In genomic region chrX:16727637-16728036, GRCh38 we compare ENCODE assay signal across 20 cellular contexts. TPM values are rescaled to one million over a fixed set of nuclear protein-coding genes. Genes with fewer than 3 reads are reported as not detected.
DNase-seq lines count a peak whose midpoint lies in the region; TF ChIP-seq lines count a peak whose summit lies in the region.
"Had no signal": no experiment of that assay in that cellular context is flagged by ENCODE, and none has a peak within 500 bp of the region (broad histone marks: within the 10 kb centered on the region; RNA-seq: fewer than 3 reads in every experiment).

No MANE protein-coding gene starts in this region.

- H3K4me3 Mint-ChIP-seq in progenitor cell of endocrine pancreas (ENCODE audit: low read depth), result no peak overlapping the region
- H3K4me3 Mint-ChIP-seq: CD4-positive, alpha-beta memory T cell; GM23338; H9 had no signal

- H2AFZ ChIP-seq in hepatocyte, result no peak overlapping the region
- H2AFZ ChIP-seq: GM23338 had no signal

- DNase-seq in LNCaP clone FGC (ENCODE audit: low read depth), result peak; percentile 71
- DNase-seq in hepatocyte (ENCODE audit: low spot score), result no peak
- DNase-seq in progenitor cell of endocrine pancreas (ENCODE audit: low spot score, unreplicated experiment), result no peak
- DNase-seq in germinal center (ENCODE audit: low spot score), result no peak
- no peak for DNase-seq in retina
- no peak for DNase-seq in NOMO-1 treated with dmso at 0.1 percent for 144 hours (lab: John Stamatoyannopoulos, UW; ENCODE audit: unreplicated experiment)
- DNase-seq: 8988T; ACHN; AML-193; BE2C; Calu3; CD4-positive, alpha-beta memory T cell; COR-L47; DMS53; DMS79 treated with DMSO at 0.1 percent for 48 hours; GF-D8; H9 had no signal

- H3K27me3 Mint-ChIP-seq in progenitor cell of endocrine pancreas, result no peaks in the 10 kb centered on the region
- H3K27me3 Mint-ChIP-seq: CD4-positive, alpha-beta memory T cell had no signal

- H3K27me3 ChIP-seq in hepatocyte, result no peaks in the 10 kb centered on the region
- H3K27me3 ChIP-seq: BE2C had no signal

- H3K9me3 ChIP-seq in hepatocyte (ENCODE audit: low read depth), result peaks cover 3% of the 10 kb centered on the region
- H3K9me3 ChIP-seq: A549, BE2C had no signal

- no peak overlapping the region for H3K4me2 ChIP-seq in hepatocyte
- H3K4me2 ChIP-seq: BLaER1 treated with 17β-estradiol and CSF1 and Interleukin-3, amounts not matched to agents 10 nM and 100 nM; GM23338 had no signal

- peaks cover 21% of the 10 kb centered on the region for H3K36me3 Mint-ChIP-seq in progenitor cell of endocrine pancreas (ENCODE audit: insufficient read depth)

- peaks cover 29% of the 10 kb centered on the region for H3K4me1 Mint-ChIP-seq in progenitor cell of endocrine pancreas (ENCODE audit: low read depth)
- H3K4me1 Mint-ChIP-seq: GM23338 had no signal

- no peaks in the 10 kb centered on the region for H3K36me3 ChIP-seq in hepatocyte (replicated peaks; ENCODE audit: insufficient read depth, low read depth)
- H3K36me3 ChIP-seq: BE2C had no signal

- H3K4me3 ChIP-seq in LNCaP clone FGC (ENCODE audit: low read depth, low read length) (no peak overlapping the region), hepatocyte (no peak overlapping the region)
- H3K4me3 ChIP-seq: A549; BLaER1 treated with 17β-estradiol and CSF1 and Interleukin-3, amounts not matched to agents 10 nM and 100 nM; GM23338 had no signal

- H3K9me3 Mint-ChIP-seq in progenitor cell of endocrine pancreas (ENCODE audit: low read depth), result peaks cover 3% of the 10 kb centered on the region
- H3K9me3 Mint-ChIP-seq: CD4-positive, alpha-beta memory T cell had no signal

- peaks cover 23% of the 10 kb centered on the region for H3K4me1 ChIP-seq in hepatocyte (ENCODE audit: insufficient read depth)
- H3K4me1 ChIP-seq: BE2C had no signal

- TF ChIP-seq CTCF in LNCaP clone FGC (IDR thresholded peaks at IDR 0.05; ENCODE audit: control insufficient read depth, extremely low read depth, insufficient read depth) (no peak), hepatocyte (IDR thresholded peaks at IDR 0.05; ENCODE audit: poor library complexity) (no peak), progenitor cell of endocrine pancreas (IDR thresholded peaks at IDR 0.05; ENCODE audit: unreplicated experiment) (no peak)

- H4K20me1 ChIP-seq in hepatocyte (ENCODE audit: insufficient read depth, poor library complexity, severe bottlenecking), result peaks cover 23% of the 10 kb centered on the region

- no peaks in the 10 kb centered on the region for H3K9me2 ChIP-seq in hepatocyte (replicated peaks; ENCODE audit: insufficient read depth)

- peaks cover 91% of the 10 kb centered on the region for H3K79me2 ChIP-seq in hepatocyte

- peak overlapping the region; percentile 79 for H3K27ac Mint-ChIP-seq in progenitor cell of endocrine pancreas
- H3K27ac Mint-ChIP-seq: CD4-positive, alpha-beta memory T cell; GM23338; H9 had no signal

- H3K27ac ChIP-seq in hepatocyte, result peak overlapping the region; percentile 42
- H3K27ac ChIP-seq: A549; BLaER1 treated with 17β-estradiol and CSF1 and Interleukin-3, amounts not matched to agents 10 nM and 100 nM had no signal

RNA-seq across cellular contexts. Expression of gene SYAP1, which starts 8.2 kb away (rescaled TPM):
- 57.8 and 59.7 TPM in 2 replicates for total RNA-seq in hepatocyte
- 50.2 and 52.1 TPM in 2 replicates for polyA plus RNA-seq in hepatocyte
- total RNA-seq in progenitor cell of endocrine pancreas, result 59.0 and 61.3 TPM in 2 replicates

RNA-seq across cellular contexts. Expression of gene CTPS2, which starts 15.2 kb away (rescaled TPM):
- total RNA-seq in hepatocyte (55.7 and 57.1 TPM in 2 replicates), progenitor cell of endocrine pancreas (110 and 111 TPM in 2 replicates)
- 25.4 and 26.2 TPM in 2 replicates for polyA plus RNA-seq in hepatocyte

RNA-seq across cellular contexts. Expression of gene TXLNG, which starts 58.6 kb away (rescaled TPM):
- 23.4 and 24.0 TPM in 2 replicates for total RNA-seq in hepatocyte
- 9.7 and 11.4 TPM in 2 replicates for polyA plus RNA-seq in hepatocyte
- 25.4 and 25.8 TPM in 2 replicates for total RNA-seq in progenitor cell of endocrine pancreas
